Comparison of ENCODE assay signal across 1 cellular context in genomic region chr17:38658741-38659345, GRCh38.
TF ChIP-seq lines count a peak whose summit lies in the region.

No MANE protein-coding gene starts in this region.

TF ChIP-seq in H1, 55 proteins besides CTCF, POLR2A, EP300 and RAD21 (continued from another document):
- TF ChIP-seq ATF3 (IDR thresholded peaks at IDR 0.05; ENCODE audit: insufficient read depth, low read depth, low read length) = no peak
- no peak for TF ChIP-seq YY1 (IDR thresholded peaks at IDR 0.05; ENCODE audit: low read depth, low read length)
